8 cellular contexts compared by ENCODE assay signal in the genomic region with DNA sequence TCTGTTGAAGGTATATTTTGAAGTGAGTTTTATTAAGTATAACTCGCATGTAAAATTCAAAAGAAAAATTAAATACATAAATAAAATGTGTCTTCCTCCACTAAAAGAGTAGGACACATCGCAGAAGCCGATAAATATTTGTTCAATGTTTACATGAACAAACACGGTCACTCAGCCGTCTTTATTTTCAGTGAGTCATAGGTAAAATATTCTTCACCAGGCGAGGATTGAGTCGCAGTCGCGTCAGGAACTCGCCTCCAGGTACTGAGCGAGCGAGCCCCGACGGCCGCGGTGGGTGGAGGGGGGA. TPM values are rescaled to one million over a fixed set of nuclear protein-coding genes. Genes with fewer than 3 reads are reported as not detected.
A peak's percentile ranks its signal among the peaks of the same experiment; 100 is the strongest.
DNase-seq lines count a peak whose midpoint lies in the region; ATAC-seq and TF ChIP-seq lines count a peak whose summit lies in the region.

No MANE protein-coding gene starts in this region.

- under 1% methylated on average over 16 of the region's 16 CpGs for WGBS in right cardiac atrium
- 50% methylated on average over 15 of the region's 16 CpGs for WGBS in smooth muscle cell (ENCODE audit: low lambda C conversion rate)

- no peaks in the 10 kb centered on the region for H4K20me1 ChIP-seq in smooth muscle cell (ENCODE audit: low read depth)

- H3K4me1 ChIP-seq in HAP-1 (peaks cover 10% of the 10 kb centered on the region), right cardiac atrium (ENCODE audit: control insufficient read depth, insufficient read depth, low read length) (peaks cover 4% of the 10 kb centered on the region), smooth muscle cell (ENCODE audit: low read depth) (no peaks in the 10 kb centered on the region)

- intact Hi-C loops in activated CD4-positive, alpha-beta memory T cell treated with anti-CD3 and anti-CD28 coated beads for 36 hours (cut with micrococcal nuclease) = loop anchor here (1.0 to 2.0 kb wide), 2 partner anchors 36 to 45 kb away; partner anchors contain the start of genes BRCC3, CMC4 and MTCP1
- intact Hi-C loops in right cardiac atrium (cut with DNase I) = no loop called here

- CTCF ChIA-PET in activated CD4-positive, alpha-beta memory T cell treated with anti-CD3 and anti-CD28 coated beads for 36 hours (lab: Charles Lee) = interaction anchor here (0.7 to 3.3 kb wide), 5 partner anchors 10 to 189 kb away, joined by 3 to 12 read pairs (median 3); no protein-coding TSS in a partner anchor

- no peaks in the 10 kb centered on the region for H3K36me3 ChIP-seq in HAP-1 (replicated peaks)
- no peaks in the 10 kb centered on the region for H3K36me3 ChIP-seq in smooth muscle cell (ENCODE audit: low read depth)

- no peaks in the 10 kb centered on the region for H3K36me3 Mint-ChIP-seq in activated CD4-positive, alpha-beta memory T cell treated with anti-CD3 and anti-CD28 coated beads for 36 hours

- H3F3A ChIP-seq in smooth muscle cell (ENCODE audit: low read depth) = peaks cover 3% of the 10 kb centered on the region

- H3K27ac Mint-ChIP-seq in activated CD4-positive, alpha-beta memory T cell treated with anti-CD3 and anti-CD28 coated beads for 36 hours = peak overlapping the region; percentile 81

- no peak for TF ChIP-seq CTCF in smooth muscle cell (IDR thresholded peaks at IDR 0.05; ENCODE audit: borderline replicate concordance, insufficient read depth, poor library complexity, severe bottlenecking)

- peak overlapping the region; percentile 72 for H3K4me3 Mint-ChIP-seq in activated CD4-positive, alpha-beta memory T cell treated with anti-CD3 and anti-CD28 coated beads for 36 hours

- DNase-seq in HAP-1 (ENCODE audit: low spot score in 2 of 2) (no peak), right cardiac atrium (no peak), smooth muscle cell (lab: John Stamatoyannopoulos, UW; ENCODE audit: unreplicated experiment) (no peak), NOMO-1 treated with DMSO at 0.1 percent for 48 hours (lab: John Stamatoyannopoulos, UW; ENCODE audit: unreplicated experiment) (no peak), NOMO-1 (lab: John Stamatoyannopoulos, UW; ENCODE audit: unreplicated experiment in 2 of 2) (no peak), OCI-M2 (lab: John Stamatoyannopoulos, UW; ENCODE audit: unreplicated experiment) (no peak)
- no peak for DNase-seq in activated CD4-positive, alpha-beta memory T cell treated with anti-CD3 and anti-CD28 coated beads for 36 hours

- POLR2A ChIA-PET in activated CD4-positive, alpha-beta memory T cell treated with anti-CD3 and anti-CD28 coated beads for 36 hours (lab: Charles Lee) = interaction anchor here (0.8 to 1.3 kb wide), 2 partner anchors 43 to 46 kb away, joined by 3 to 5 read pairs; no protein-coding TSS in a partner anchor

- H3K9ac ChIP-seq in smooth muscle cell (ENCODE audit: low read depth) = peak overlapping the region; percentile 95

- H3K79me2 ChIP-seq in smooth muscle cell (ENCODE audit: low read depth) = peaks cover 8% of the 10 kb centered on the region

- H3K27ac ChIP-seq in right cardiac atrium (ENCODE audit: low read length) (peak overlapping the region; percentile 72), smooth muscle cell (ENCODE audit: low read depth) (peak overlapping the region; percentile 99)

- no peaks in the 10 kb centered on the region for H3K9me3 ChIP-seq in HAP-1
- no peaks in the 10 kb centered on the region for H3K9me3 ChIP-seq in right cardiac atrium (ENCODE audit: control insufficient read depth, low read length)
- H3K9me3 ChIP-seq in smooth muscle cell (replicated peaks; ENCODE audit: low read depth) = no peaks in the 10 kb centered on the region

- peaks cover 19% of the 10 kb centered on the region for H3K4me1 Mint-ChIP-seq in activated CD4-positive, alpha-beta memory T cell treated with anti-CD3 and anti-CD28 coated beads for 36 hours (ENCODE audit: low read depth)

- H3K4me3 ChIP-seq in HAP-1 (peak overlapping the region; percentile 75), right cardiac atrium (ENCODE audit: low read length) (peak overlapping the region; percentile 59), smooth muscle cell (peak overlapping the region; percentile 71)

- H3K4me2 ChIP-seq in smooth muscle cell = peak overlapping the region; percentile 80

- no peaks in the 10 kb centered on the region for H3K27me3 Mint-ChIP-seq in activated CD4-positive, alpha-beta memory T cell treated with anti-CD3 and anti-CD28 coated beads for 36 hours

- H2AFZ ChIP-seq in smooth muscle cell (ENCODE audit: low read depth) = peak overlapping the region; percentile 35

- no peaks in the 10 kb centered on the region for H3K9me3 Mint-ChIP-seq in activated CD4-positive, alpha-beta memory T cell treated with anti-CD3 and anti-CD28 coated beads for 36 hours

- H3K27me3 ChIP-seq in HAP-1 (ENCODE audit: low read depth) (no peaks in the 10 kb centered on the region), right cardiac atrium (ENCODE audit: control insufficient read depth, insufficient read depth) (no peaks in the 10 kb centered on the region), smooth muscle cell (ENCODE audit: low read depth) (no peaks in the 10 kb centered on the region)

- in situ Hi-C loops in HAP-1 (cut with MboI; ENCODE audit: low sequenced_read_pairs) = loop anchor here (25.0 kb wide), 1 partner anchor 889 kb away; the partner anchor contains the start of gene OPN1LW

- ATAC-seq in right cardiac atrium (no peak), HG02973 (IDR thresholded peaks at IDR 0.05; ENCODE audit: unreplicated experiment) (no peak)

RNA-seq across cellular contexts. Expression of gene FUNDC2, which starts 0.3 kb away (rescaled TPM):
- total RNA-seq in activated CD4-positive, alpha-beta memory T cell treated with anti-CD3 and anti-CD28 coated beads for 36 hours = 10 to 100 TPM; 95.1 to 95.9 TPM
- total RNA-seq in right cardiac atrium (100 to 1,000 TPM; 262 to 345 (median 281) TPM), smooth muscle cell (38.3 and 52.3 TPM in 2 replicates)
- polyA plus RNA-seq in right cardiac atrium (384 TPM), smooth muscle cell (98.2 and 103 TPM in 2 replicates)

RNA-seq across cellular contexts. Expression of gene F8, which starts 3.9 kb away (rescaled TPM):
- 1 to 10 TPM; 7.5 to 8.9 TPM for total RNA-seq in activated CD4-positive, alpha-beta memory T cell treated with anti-CD3 and anti-CD28 coated beads for 36 hours
- total RNA-seq in right cardiac atrium (10 to 100 TPM; 34.7 to 98.8 (median 56.3) TPM), smooth muscle cell (2.2 and 3.3 TPM in 2 replicates)
- polyA plus RNA-seq in right cardiac atrium (72.9 TPM), smooth muscle cell (0.79 and 1.9 TPM in 2 replicates)

RNA-seq across cellular contexts. Expression of gene CMC4, which starts 44.6 kb away (rescaled TPM):
- 1 to 10 TPM; 4.9 to 7.2 TPM for total RNA-seq in activated CD4-positive, alpha-beta memory T cell treated with anti-CD3 and anti-CD28 coated beads for 36 hours
- 10 to 100 TPM; 18.8 to 24.0 (median 21.0) TPM for total RNA-seq in right cardiac atrium
- 56.3 TPM for polyA plus RNA-seq in right cardiac atrium
- total RNA-seq in smooth muscle cell = 14.4 and 24.5 TPM in 2 replicates
- 14.3 and 21.2 TPM in 2 replicates for polyA plus RNA-seq in smooth muscle cell

RNA-seq across cellular contexts. Expression of gene MTCP1, which starts 44.6 kb away (rescaled TPM):
- 10 to 100 TPM; 16.2 to 19.2 TPM for total RNA-seq in activated CD4-positive, alpha-beta memory T cell treated with anti-CD3 and anti-CD28 coated beads for 36 hours
- total RNA-seq in right cardiac atrium (10 to 100 TPM; 46.1 to 61.0 (median 57.6) TPM), smooth muscle cell (0.40 and 12.2 TPM in 2 replicates)
- polyA plus RNA-seq in right cardiac atrium (95.3 TPM), smooth muscle cell (18.6 and 20.2 TPM in 2 replicates)

RNA-seq across cellular contexts. Expression of gene BRCC3, which starts 44.9 kb away (rescaled TPM):
- total RNA-seq in activated CD4-positive, alpha-beta memory T cell treated with anti-CD3 and anti-CD28 coated beads for 36 hours = 10 to 100 TPM; 24.4 to 26.7 TPM
- total RNA-seq in right cardiac atrium (10 to 100 TPM; 11.7 to 15.0 (median 13.7) TPM), smooth muscle cell (9.6 and 10.6 TPM in 2 replicates)
- polyA plus RNA-seq in right cardiac atrium (6.3 TPM), smooth muscle cell (13.4 and 14.4 TPM in 2 replicates)
